In the genomic region with DNA sequence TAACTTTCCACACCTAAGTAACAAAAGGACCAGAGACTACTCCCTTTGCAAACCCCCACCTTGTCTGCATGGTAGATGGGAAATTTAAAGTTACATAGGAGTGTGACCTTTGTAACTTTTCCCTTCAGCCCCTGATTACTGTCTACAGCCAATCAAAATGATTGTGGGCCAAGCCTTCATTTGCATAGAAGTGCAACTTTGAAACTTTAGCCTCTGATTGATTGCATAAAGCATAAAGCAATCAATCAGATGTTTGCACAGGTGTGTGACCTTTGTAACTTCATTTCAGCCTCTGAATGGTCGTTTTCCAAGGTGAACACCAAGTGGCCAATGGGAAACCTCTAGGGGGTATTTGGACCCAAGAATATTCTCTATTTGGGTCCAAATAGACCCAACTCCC, we compare ENCODE assay signal across 21 cellular contexts. TPM values are rescaled to one million over a fixed set of nuclear protein-coding genes. Genes with fewer than 3 reads are reported as not detected.
"Had no signal": no experiment of that assay in that cellular context is flagged by ENCODE, and none has a peak within 500 bp of the region (broad histone marks: within the 10 kb centered on the region; RNA-seq: fewer than 3 reads in every experiment).

No MANE protein-coding gene starts in this region.

- H3K27ac ChIP-seq: epithelial cell of prostate, esophagus muscularis mucosa, gastrocnemius medialis, heart right ventricle, left ventricle myocardium inferior, sigmoid colon, skin epidermis, tibial artery, upper lobe of left lung, uterus had no signal

- H3K27me3 Mint-ChIP-seq: naive B cell had no signal

- H3K4me1 ChIP-seq: sigmoid colon, upper lobe of left lung had no signal

- H3K4me3 Mint-ChIP-seq: naive B cell, nephron had no signal

- H3K36me3 ChIP-seq: esophagus muscularis mucosa, gastrocnemius medialis, heart right ventricle, left ventricle myocardium inferior, sigmoid colon, tibial artery, upper lobe of left lung, uterus had no signal

- H3K36me3 Mint-ChIP-seq: naive B cell had no signal

- H3K27ac Mint-ChIP-seq: naive B cell, nephron had no signal

- H3K4me1 Mint-ChIP-seq: naive B cell had no signal

- H3K9me3 ChIP-seq: esophagus muscularis mucosa, gastrocnemius medialis, left ventricle myocardium inferior, sigmoid colon, tibial artery, upper lobe of left lung had no signal

- DNase-seq: effector memory CD4-positive, alpha-beta T cell; gastrocnemius medialis; heart right ventricle; islet precursor cell; left ventricle myocardium inferior; mesenchymal stem cell; midbrain; naive B cell; occipital lobe; sigmoid colon; stimulated activated CD4-positive, alpha-beta T cell treated with anti-CD3 and anti-CD28 coated beads, Interleukin-12 subunit alpha, Interleukin-12 subunit beta, amount 100 ng/mL, for 4 hours; stimulated activated naive CD8-positive, alpha-beta T cell treated with anti-CD3 and anti-CD28 coated beads, Interleukin-15, Interleukin-2, amounts not matched to agents 100 U/mL and 50 U/mL, for 24 hours; tibial artery; upper lobe of left lung; uterus had no signal

- H3K27me3 ChIP-seq: esophagus muscularis mucosa, gastrocnemius medialis, heart right ventricle, sigmoid colon, tibial artery, upper lobe of left lung, uterus had no signal

- ATAC-seq: gastrocnemius medialis; heart right ventricle; stimulated activated naive CD8-positive, alpha-beta T cell treated with anti-CD3 and anti-CD28 coated beads, Interleukin-15, Interleukin-2, amounts not matched to agents 100 U/mL and 50 U/mL, for 24 hours had no signal

- H3K4me3 ChIP-seq: esophagus muscularis mucosa, gastrocnemius medialis, heart right ventricle, left ventricle myocardium inferior, lung, sigmoid colon, skin epidermis, tibial artery, upper lobe of left lung, uterus had no signal

RNA-seq across cellular contexts. Expression of gene PACRG, which starts 46.3 kb away (rescaled TPM):
- total RNA-seq: pulmonary artery endothelial cell had no signal
